ENCODE assay signal across 1 cellular context in genomic region chr22:42269407-42270177, GRCh38.
TF ChIP-seq lines count a peak whose summit lies in the region.

No MANE protein-coding gene starts in this region.

TF ChIP-seq in HepG2, 621 proteins besides CTCF, POLR2A, EP300 and RAD21 (continued from another document and continues in another):
- TF ChIP-seq KIAA2018 (CRISPR knock-in tag; IDR thresholded peaks at IDR 0.05; ENCODE audit: borderline replicate concordance), result no peak
- peak; percentile 35; the same call in 1 of the 2 replicates for TF ChIP-seq ZC3H13 (CRISPR knock-in tag; IDR thresholded peaks at IDR 0.05)
- TF ChIP-seq ZNF777 (CRISPR knock-in tag; IDR thresholded peaks at IDR 0.05), result no peak; the same call in 1 of the 2 replicates
- no peak; the same call in 1 of the 2 replicates for TF ChIP-seq MNT (IDR thresholded peaks at IDR 0.05)
- TF ChIP-seq ZNF180 (CRISPR knock-in tag; IDR thresholded peaks at IDR 0.05; ENCODE audit: borderline replicate concordance, low read depth), result no peak
- no peak for TF ChIP-seq HNF1A (IDR thresholded peaks at IDR 0.05; ENCODE audit: low read depth)
- no peak for TF ChIP-seq HNF1A (CRISPR knock-in tag; IDR thresholded peaks at IDR 0.05; ENCODE audit: borderline replicate concordance)
- TF ChIP-seq YY1 (IDR thresholded peaks at IDR 0.05; ENCODE audit: insufficient read depth, insufficient replicate concordance, low read depth, low read length), result no peak
- no peak for TF ChIP-seq PCBP1 (IDR thresholded peaks at IDR 0.05; ENCODE audit: borderline replicate concordance, low read depth, low read length)
- no peak for TF ChIP-seq MTF1 (CRISPR knock-in tag; IDR thresholded peaks at IDR 0.05)
- peak; percentile 84 for TF ChIP-seq HDAC1 (CRISPR knock-in tag; IDR thresholded peaks at IDR 0.05)
- TF ChIP-seq ZNF260 (CRISPR knock-in tag; IDR thresholded peaks at IDR 0.05; ENCODE audit: borderline replicate concordance, low read depth), result no peak
- no peak for TF ChIP-seq ZNF446 (CRISPR knock-in tag; IDR thresholded peaks at IDR 0.05)
- peak; percentile 78 for TF ChIP-seq FOXC1 (CRISPR knock-in tag; IDR thresholded peaks at IDR 0.05; ENCODE audit: borderline replicate concordance)
- no peak for TF ChIP-seq RXRA (CRISPR knock-in tag; IDR thresholded peaks at IDR 0.05)
- TF ChIP-seq ZNF678 (CRISPR knock-in tag; IDR thresholded peaks at IDR 0.05), result 0 out of 2 replicates have a peak, but pooled peaks have one; percentile 13
- peak; percentile 94 for TF ChIP-seq MYPOP (CRISPR knock-in tag; IDR thresholded peaks at IDR 0.05)
- no peak for TF ChIP-seq PRMT3 (CRISPR knock-in tag; IDR thresholded peaks at IDR 0.05; ENCODE audit: borderline replicate concordance, low read depth)
- TF ChIP-seq IKZF1 (IDR thresholded peaks at IDR 0.05), result no peak
- no peak for TF ChIP-seq ZSCAN29 (CRISPR knock-in tag; conservative IDR thresholded peaks at IDR 0.05)
- TF ChIP-seq MBNL3 (CRISPR knock-in tag; conservative IDR thresholded peaks at IDR 0.05), result no peak
- TF ChIP-seq TP53 (CRISPR knock-in tag; conservative IDR thresholded peaks at IDR 0.05), result no peak
- TF ChIP-seq ZNF567 (CRISPR knock-in tag; IDR thresholded peaks at IDR 0.05; ENCODE audit: borderline replicate concordance), result no peak; the same call in 1 of the 2 replicates
- TF ChIP-seq NFE2 (CRISPR knock-in tag; IDR thresholded peaks at IDR 0.05), result no peak
- TF ChIP-seq ZNF256 (CRISPR knock-in tag; conservative IDR thresholded peaks at IDR 0.05), result no peak
- 0 out of 2 replicates have a peak, but pooled peaks have one; percentile 10 for TF ChIP-seq ZNF281 (CRISPR knock-in tag; IDR thresholded peaks at IDR 0.05; ENCODE audit: borderline replicate concordance)
- 0 out of 2 replicates have a peak, but pooled peaks have one; percentile 54 for TF ChIP-seq SP4 (CRISPR knock-in tag; IDR thresholded peaks at IDR 0.05)
- peak; percentile 39; the same call in 1 of the 2 replicates for TF ChIP-seq ZNF501 (CRISPR knock-in tag; IDR thresholded peaks at IDR 0.05)
- TF ChIP-seq LRRFIP1 (CRISPR knock-in tag; conservative IDR thresholded peaks at IDR 0.05), result peak; percentile 71; the same call in 1 of the 2 replicates
- TF ChIP-seq ZGPAT (CRISPR knock-in tag; IDR thresholded peaks at IDR 0.05), result peak; percentile 31; the same call in 1 of the 2 replicates
- TF ChIP-seq DNMT1 (CRISPR knock-in tag; IDR thresholded peaks at IDR 0.05), result no peak
- TF ChIP-seq HNRNPL (IDR thresholded peaks at IDR 0.05; ENCODE audit: low read depth, low read length), result peak; percentile 19; the same call in 1 of the 2 replicates
- TF ChIP-seq ZNF704 (CRISPR knock-in tag; IDR thresholded peaks at IDR 0.05; ENCODE audit: borderline replicate concordance), result 0 out of 2 replicates have a peak, but pooled peaks have one; percentile 17
